23 cellular contexts compared by ENCODE assay signal in genomic region chr19:28066988-28067387, GRCh38.
"Had no signal": no experiment of that assay in that cellular context is flagged by ENCODE, and none has a peak within 500 bp of the region (broad histone marks: within the 10 kb centered on the region; RNA-seq: fewer than 3 reads in every experiment).

No MANE protein-coding gene starts in this region.

- ATAC-seq: activated CD8-positive, alpha-beta T cell treated with anti-CD3 and anti-CD28 coated beads, Interleukin-2, amount 10 ng/mL, durations not matched to agents 7 days and 5 days; activated naive CD4-positive, alpha-beta T cell treated with anti-CD3 and anti-CD28 coated beads, Interleukin-2, amount 50 U/mL, for 72 hours; K562 had no signal

- DNase-seq: activated CD4-positive, alpha-beta T cell treated with anti-CD3 and anti-CD28 coated beads, Interleukin-2, amount 10 ng/mL, durations not matched to agents 24 days and 14 days; activated CD4-positive, alpha-beta T cell treated with anti-CD3 and anti-CD28 coated beads, Interleukin-2, amount 50 U/mL, for 4 hours; activated CD8-positive, alpha-beta T cell treated with anti-CD3 and anti-CD28 coated beads, Interleukin-2, amount 10 ng/mL, durations not matched to agents 7 days and 5 days; activated gamma-delta T cell treated with Interleukin-2 at 50 U/mL for 16 hours; activated naive CD4-positive, alpha-beta T cell treated with anti-CD3 and anti-CD28 coated beads for 36 hours; activated T-cell treated with anti-CD3 and anti-CD28 coated beads, Interleukin-2, amount 50 U/mL, for 24 hours; adrenal gland; brain microvascular endothelial cell; NCI-H1105; NCI-H1436; NCI-H1694 treated with DMSO at 0.1 percent for 48 hours; NCI-H2029; NCI-H345; NCI-H524 treated with DMSO at 0.1 percent for 48 hours; RPMI8226; SHP77 treated with DMSO at 0.1 percent for 48 hours; SK-N-SH had no signal

- H3K9me3 Mint-ChIP-seq: activated CD4-positive, alpha-beta T cell treated with anti-CD3 and anti-CD28 coated beads, Interleukin-2, amount 10 ng/mL, durations not matched to agents 24 days and 14 days; activated naive CD4-positive, alpha-beta T cell treated with anti-CD3 and anti-CD28 coated beads for 36 hours; activated naive CD4-positive, alpha-beta T cell treated with anti-CD3 and anti-CD28 coated beads, Interleukin-2, amount 50 U/mL, for 72 hours had no signal

- H3K27ac Mint-ChIP-seq: activated CD4-positive, alpha-beta T cell treated with anti-CD3 and anti-CD28 coated beads, Interleukin-2, amount 10 ng/mL, durations not matched to agents 24 days and 14 days; activated CD8-positive, alpha-beta T cell treated with anti-CD3 and anti-CD28 coated beads, Interleukin-2, amount 10 ng/mL, durations not matched to agents 7 days and 5 days; activated naive CD4-positive, alpha-beta T cell treated with anti-CD3 and anti-CD28 coated beads for 36 hours; activated naive CD4-positive, alpha-beta T cell treated with anti-CD3 and anti-CD28 coated beads, Interleukin-2, amount 50 U/mL, for 72 hours; activated T-cell treated with anti-CD3 and anti-CD28 coated beads, Interleukin-2, amount 50 U/mL, for 24 hours; T-helper 1 cell treated with Interleukin-12 subunit alpha and Interleukin-12 subunit beta and Interleukin-4 antibody, amounts not matched to agents 30 μg/mL and 1 μg/mL, for 36 hours; T-helper 2 cell treated with Interferon-gamma antibody and Interleukin-4, amounts not matched to agents 5 μg/mL and 100 μg/mL, for 36 hours had no signal

- H3K9ac ChIP-seq: SK-N-SH had no signal

- H3K27me3 Mint-ChIP-seq: activated CD4-positive, alpha-beta T cell treated with anti-CD3 and anti-CD28 coated beads, Interleukin-2, amount 10 ng/mL, durations not matched to agents 24 days and 14 days; activated T-cell treated with anti-CD3 and anti-CD28 coated beads, Interleukin-2, amount 50 U/mL, for 24 hours had no signal

- H3K36me3 Mint-ChIP-seq: activated naive CD4-positive, alpha-beta T cell treated with anti-CD3 and anti-CD28 coated beads, Interleukin-2, amount 50 U/mL, for 72 hours had no signal

- H3K36me3 ChIP-seq: adrenal gland, brain microvascular endothelial cell, Peyer's patch, SJSA1 had no signal

- H3K4me3 ChIP-seq: adrenal gland, K562, Peyer's patch, SJSA1 had no signal

- H3K4me1 ChIP-seq: adrenal gland, Peyer's patch, SJSA1 had no signal

- H3K27ac ChIP-seq: adrenal gland, brain microvascular endothelial cell, Peyer's patch, SJSA1 had no signal

- H3K4me3 Mint-ChIP-seq: activated CD4-positive, alpha-beta T cell treated with anti-CD3 and anti-CD28 coated beads, Interleukin-2, amount 10 ng/mL, durations not matched to agents 24 days and 14 days; activated CD8-positive, alpha-beta T cell treated with anti-CD3 and anti-CD28 coated beads, Interleukin-2, amount 10 ng/mL, durations not matched to agents 7 days and 5 days; activated naive CD4-positive, alpha-beta T cell treated with anti-CD3 and anti-CD28 coated beads for 36 hours; activated T-cell treated with anti-CD3 and anti-CD28 coated beads, Interleukin-2, amount 50 U/mL, for 24 hours; T-helper 1 cell treated with Interleukin-12 subunit alpha and Interleukin-12 subunit beta and Interleukin-4 antibody, amounts not matched to agents 30 μg/mL and 1 μg/mL, for 36 hours; T-helper 2 cell treated with Interferon-gamma antibody and Interleukin-4, amounts not matched to agents 5 μg/mL and 100 μg/mL, for 36 hours had no signal

- H3K9me2 ChIP-seq: SK-N-SH had no signal

- H3K4me2 ChIP-seq: SK-N-SH had no signal

- H3K4me1 Mint-ChIP-seq: activated CD4-positive, alpha-beta T cell treated with anti-CD3 and anti-CD28 coated beads, Interleukin-2, amount 10 ng/mL, durations not matched to agents 24 days and 14 days had no signal

- H3K9me3 ChIP-seq: adrenal gland, Peyer's patch, SK-N-SH had no signal

- H3K27me3 ChIP-seq: adrenal gland, brain microvascular endothelial cell, Peyer's patch, SJSA1 had no signal
